ENCODE assay signal across 6 cellular contexts in the genomic region with DNA sequence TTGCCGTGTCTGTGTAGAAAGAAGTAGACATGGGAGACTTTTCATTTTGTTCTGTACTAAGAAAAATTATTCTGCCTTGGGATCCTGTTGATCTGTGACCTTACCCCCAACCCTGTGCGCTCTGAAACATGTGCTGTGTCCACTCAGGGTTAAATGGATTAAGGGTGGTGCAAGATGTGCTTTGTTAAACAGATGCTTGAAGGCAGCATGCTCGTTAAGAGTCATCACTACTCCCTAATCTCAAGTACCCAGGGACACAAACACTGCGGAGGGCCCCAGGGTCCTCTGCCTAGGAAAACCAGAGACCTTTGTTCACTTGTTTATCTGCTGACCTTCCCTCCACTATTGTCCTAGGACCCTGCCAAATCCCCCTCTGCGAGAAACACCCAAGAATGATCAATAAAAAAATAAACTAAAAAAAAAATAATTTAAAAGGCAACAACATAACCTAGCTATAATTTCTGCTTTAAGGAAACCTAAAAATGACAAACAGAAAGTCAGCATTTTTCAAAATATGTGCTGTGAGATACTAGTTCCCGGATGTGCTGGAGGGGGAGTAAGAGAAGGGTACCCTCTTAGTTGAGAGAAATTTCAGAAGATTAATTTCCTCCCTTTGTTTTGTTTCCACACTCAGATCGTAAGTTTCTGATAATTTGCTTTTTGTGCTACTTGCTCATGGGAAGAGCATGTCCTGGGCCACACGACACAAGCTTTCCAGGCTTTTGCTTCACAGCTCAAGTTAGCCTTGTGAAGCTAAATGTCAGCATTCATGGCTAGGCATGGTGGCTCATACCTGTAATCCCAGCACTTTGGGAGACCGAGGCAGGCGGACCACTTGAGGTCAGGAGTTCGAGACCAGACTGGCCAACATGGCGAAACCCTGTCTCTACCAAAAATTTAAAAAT.
DNase-seq lines count a peak whose midpoint lies in the region; ATAC-seq, FAIRE-seq and TF ChIP-seq lines count a peak whose summit lies in the region.
"Not testable (repeated sequence)": the region's sequence is repeated elsewhere in the genome, so short reads cannot be mapped to it uniquely, and the experiment has no call there.

No MANE protein-coding gene starts in this region.

- not testable (repeated sequence) for H3K4me1 Mint-ChIP-seq in endothelial cell (ENCODE audit: unreplicated experiment); glutamatergic neuron (ENCODE audit: low read depth, unreplicated experiment)

- not testable (repeated sequence) for H3K4me2 ChIP-seq in A549

- H3K4me3 ChIP-seq in A549; WERI-Rb-1 (ENCODE audit: low read depth, low read length); right lobe of liver: not testable (repeated sequence)

- POLR2A ChIA-PET in A549 (lab: Yijun Ruan, JAX) = not testable (repeated sequence)

- not testable (repeated sequence) for H3K36me3 Mint-ChIP-seq in endothelial cell (ENCODE audit: low read depth, unreplicated experiment); glutamatergic neuron (ENCODE audit: unreplicated experiment)

- not testable (repeated sequence) for DNase-seq in A549 (ENCODE audit: low read depth in 1 of 2, low spot score in 1 of 2); WERI-Rb-1; endothelial cell (ENCODE audit: low spot score); glutamatergic neuron; right lobe of liver
- DNase-seq in NCI-H82 (lab: John Stamatoyannopoulos, UW) = peak; percentile 4

- not testable (repeated sequence) for ATAC-seq in A549
- ATAC-seq in right lobe of liver = peak; percentile 21 to 61 (median 34)

- intact Hi-C loops in right lobe of liver (cut with DNase I) = not testable (repeated sequence)

- TF ChIP-seq EP300 in A549 (IDR thresholded peaks at IDR 0.05) = not testable (repeated sequence)

- H3K4me3 Mint-ChIP-seq in endothelial cell (ENCODE audit: unreplicated experiment); glutamatergic neuron (ENCODE audit: unreplicated experiment): not testable (repeated sequence)

- FAIRE-seq in A549 (lab: Jason Lieb, UNC) = not testable (repeated sequence)

- not testable (repeated sequence) for TF ChIP-seq POLR2A in A549 (IDR thresholded peaks at IDR 0.05; ENCODE audit: low read length); right lobe of liver (IDR thresholded peaks at IDR 0.05)

- TF ChIP-seq RAD21 in A549 (conservative IDR thresholded peaks at IDR 0.05 in 1 of 2, IDR thresholded peaks at IDR 0.05 in 1 of 2) = not testable (repeated sequence)

- TF ChIP-seq CTCF in A549 (IDR thresholded peaks at IDR 0.05); WERI-Rb-1 (IDR thresholded peaks at IDR 0.05; ENCODE audit: low read depth, low read length); endothelial cell (IDR thresholded peaks at IDR 0.05; ENCODE audit: unreplicated experiment); glutamatergic neuron (IDR thresholded peaks at IDR 0.05; ENCODE audit: partially characterized antibody, unreplicated experiment); right lobe of liver (IDR thresholded peaks at IDR 0.05): not testable (repeated sequence)

- not testable (repeated sequence) for H3K9me3 ChIP-seq in A549; WERI-Rb-1 (ENCODE audit: severe bottlenecking); right lobe of liver

- CTCF ChIA-PET in A549 (lab: Yijun Ruan, JAX) = interaction anchor here (0.6 to 3.9 kb wide), 28 partner anchors 8 to 376 kb away, joined by 3 to 63 read pairs (median 6); no protein-coding TSS in a partner anchor

- H3K27ac Mint-ChIP-seq in endothelial cell (ENCODE audit: unreplicated experiment) (peak overlapping the region; percentile 61), glutamatergic neuron (ENCODE audit: unreplicated experiment) (peak overlapping the region; percentile 52)

- H3K4me1 ChIP-seq in A549, right lobe of liver: not testable (repeated sequence)

- H3K27ac ChIP-seq in A549, right lobe of liver: not testable (repeated sequence)
- 0 out of 2 replicates have a peak overlapping the region, but pooled peaks have one; percentile 3 for H3K27ac ChIP-seq in WERI-Rb-1

- not testable (repeated sequence) for H3K27me3 Mint-ChIP-seq in endothelial cell (ENCODE audit: unreplicated experiment); glutamatergic neuron (ENCODE audit: unreplicated experiment)

- not testable (repeated sequence) for H3K36me3 ChIP-seq in WERI-Rb-1, right lobe of liver

- H3K27me3 ChIP-seq in WERI-Rb-1 (ENCODE audit: insufficient read depth, low read depth, severe bottlenecking); right lobe of liver: not testable (repeated sequence)

- 68% methylated on average over 12 of the region's 12 CpGs for WGBS in A549 (ENCODE audit: missing lambda C conversion rate)
- WGBS in right lobe of liver (ENCODE audit: insufficient coverage, low coverage, low lambda C conversion rate, missing lambda C conversion rate) = 68% methylated on average over 9 of the region's 12 CpGs

- not testable (repeated sequence) for H3K9me3 Mint-ChIP-seq in endothelial cell (ENCODE audit: unreplicated experiment); glutamatergic neuron (ENCODE audit: unreplicated experiment)

TF ChIP-seq in A549, 52 proteins besides CTCF, POLR2A, EP300 and RAD21:
- TF ChIP-seq MAFK (IDR thresholded peaks at IDR 0.05; ENCODE audit: partially characterized antibody) = peak; percentile 9
